1 cellular context compared by ENCODE assay signal in the genomic region with DNA sequence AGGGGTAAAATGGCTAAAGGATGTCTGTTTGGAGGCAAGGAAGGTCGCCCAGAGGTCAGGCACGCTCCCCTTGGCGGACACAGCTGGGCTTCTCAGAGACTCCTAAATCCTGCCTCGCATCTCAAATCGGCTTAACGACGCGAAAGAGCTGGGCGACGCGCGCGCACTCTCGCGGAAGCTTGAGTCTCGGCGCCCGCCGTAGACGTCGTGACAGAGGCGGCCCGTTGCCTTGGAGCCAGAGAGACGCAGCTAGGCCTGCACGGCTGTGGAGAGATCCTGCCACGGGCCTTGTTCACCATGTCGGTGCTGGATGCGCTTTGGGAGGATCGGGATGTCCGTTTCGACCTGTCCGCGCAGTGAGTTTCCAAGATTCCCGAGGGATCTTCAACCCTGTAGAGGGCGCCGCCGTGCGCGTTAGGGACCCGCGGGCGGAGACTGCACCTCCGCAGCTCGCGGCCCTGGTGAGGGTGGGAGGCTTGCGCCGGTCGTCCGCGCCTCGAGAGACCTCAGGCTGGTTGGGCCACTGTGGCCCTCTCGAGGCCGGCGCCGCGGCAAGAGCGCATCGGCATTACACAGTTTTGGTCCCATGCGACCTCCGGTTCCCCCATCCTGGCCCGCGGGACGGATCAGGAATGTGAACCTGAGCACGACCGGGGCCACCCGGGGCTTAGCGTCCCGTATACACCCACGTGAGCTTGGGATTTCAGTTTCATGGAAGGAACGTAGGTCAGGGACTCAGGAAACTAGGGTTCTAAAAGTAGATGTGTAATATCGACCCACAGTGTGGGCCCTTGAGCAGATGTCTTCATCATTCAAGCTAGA.
A peak's percentile ranks its signal among the peaks of the same experiment; 100 is the strongest.
TF ChIP-seq lines count a peak whose summit lies in the region.

A gene (plus strand): TSS at position 238 of the 822 bp plus-strand sequence. CDS start 60 bp downstream, at position 298.

TF ChIP-seq in WTC11, 78 proteins besides CTCF, POLR2A, EP300 and RAD21 (continued from another document):
- peak; percentile 64; the same call in 1 of the 2 replicates for TF ChIP-seq SP1 (CRISPR knock-in tag; conservative IDR thresholded peaks at IDR 0.05)
- TF ChIP-seq ZNF219 (CRISPR knock-in tag; IDR thresholded peaks at IDR 0.05; ENCODE audit: borderline replicate concordance), result no peak
- TF ChIP-seq, protein P1, sequence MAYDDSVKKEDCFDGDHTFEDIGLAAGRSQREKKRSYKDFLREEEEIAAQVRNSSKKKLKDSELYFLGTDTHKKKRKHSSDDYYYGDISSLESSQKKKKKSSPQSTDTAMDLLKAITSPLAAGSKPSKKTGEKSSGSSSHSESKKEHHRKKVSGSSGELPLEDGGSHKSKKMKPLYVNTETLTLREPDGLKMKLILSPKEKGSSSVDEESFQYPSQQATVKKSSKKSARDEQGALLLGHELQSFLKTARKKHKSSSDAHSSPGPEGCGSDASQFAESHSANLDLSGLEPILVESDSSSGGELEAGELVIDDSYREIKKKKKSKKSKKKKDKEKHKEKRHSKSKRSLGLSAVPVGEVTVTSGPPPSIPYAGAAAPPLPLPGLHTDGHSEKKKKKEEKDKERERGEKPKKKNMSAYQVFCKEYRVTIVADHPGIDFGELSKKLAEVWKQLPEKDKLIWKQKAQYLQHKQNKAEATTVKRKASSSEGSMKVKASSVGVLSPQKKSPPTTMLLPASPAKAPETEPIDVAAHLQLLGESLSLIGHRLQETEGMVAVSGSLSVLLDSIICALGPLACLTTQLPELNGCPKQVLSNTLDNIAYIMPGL (CRISPR knock-in tag; IDR thresholded peaks at IDR 0.05), result peak; percentile 88
- TF ChIP-seq, protein P2, sequence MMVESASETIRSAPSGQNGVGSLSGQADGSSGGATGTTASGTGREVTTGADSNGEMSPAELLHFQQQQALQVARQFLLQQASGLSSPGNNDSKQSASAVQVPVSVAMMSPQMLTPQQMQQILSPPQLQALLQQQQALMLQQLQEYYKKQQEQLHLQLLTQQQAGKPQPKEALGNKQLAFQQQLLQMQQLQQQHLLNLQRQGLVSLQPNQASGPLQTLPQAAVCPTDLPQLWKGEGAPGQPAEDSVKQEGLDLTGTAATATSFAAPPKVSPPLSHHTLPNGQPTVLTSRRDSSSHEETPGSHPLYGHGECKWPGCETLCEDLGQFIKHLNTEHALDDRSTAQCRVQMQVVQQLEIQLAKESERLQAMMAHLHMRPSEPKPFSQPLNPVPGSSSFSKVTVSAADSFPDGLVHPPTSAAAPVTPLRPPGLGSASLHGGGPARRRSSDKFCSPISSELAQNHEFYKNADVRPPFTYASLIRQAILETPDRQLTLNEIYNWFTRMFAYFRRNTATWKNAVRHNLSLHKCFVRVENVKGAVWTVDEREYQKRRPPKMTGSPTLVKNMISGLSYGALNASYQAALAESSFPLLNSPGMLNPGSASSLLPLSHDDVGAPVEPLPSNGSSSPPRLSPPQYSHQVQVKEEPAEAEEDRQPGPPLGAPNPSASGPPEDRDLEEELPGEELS (CRISPR knock-in tag; IDR thresholded peaks at IDR 0.05), result peak; percentile 85; the same call in 1 of the 2 replicates
- peak; percentile 74 for TF ChIP-seq KAT7 (CRISPR knock-in tag; IDR thresholded peaks at IDR 0.05; ENCODE audit: borderline replicate concordance)
- TF ChIP-seq FOXP1 (CRISPR knock-in tag; IDR thresholded peaks at IDR 0.05; ENCODE audit: borderline replicate concordance), result peak; percentile 72; the same call in 1 of the 2 replicates
- TF ChIP-seq, protein P3, sequence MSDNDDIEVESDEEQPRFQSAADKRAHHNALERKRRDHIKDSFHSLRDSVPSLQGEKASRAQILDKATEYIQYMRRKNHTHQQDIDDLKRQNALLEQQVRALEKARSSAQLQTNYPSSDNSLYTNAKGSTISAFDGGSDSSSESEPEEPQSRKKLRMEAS (CRISPR knock-in tag; IDR thresholded peaks at IDR 0.05), result peak; percentile 57; the same call in 1 of the 2 replicates
- TF ChIP-seq, protein P4, sequence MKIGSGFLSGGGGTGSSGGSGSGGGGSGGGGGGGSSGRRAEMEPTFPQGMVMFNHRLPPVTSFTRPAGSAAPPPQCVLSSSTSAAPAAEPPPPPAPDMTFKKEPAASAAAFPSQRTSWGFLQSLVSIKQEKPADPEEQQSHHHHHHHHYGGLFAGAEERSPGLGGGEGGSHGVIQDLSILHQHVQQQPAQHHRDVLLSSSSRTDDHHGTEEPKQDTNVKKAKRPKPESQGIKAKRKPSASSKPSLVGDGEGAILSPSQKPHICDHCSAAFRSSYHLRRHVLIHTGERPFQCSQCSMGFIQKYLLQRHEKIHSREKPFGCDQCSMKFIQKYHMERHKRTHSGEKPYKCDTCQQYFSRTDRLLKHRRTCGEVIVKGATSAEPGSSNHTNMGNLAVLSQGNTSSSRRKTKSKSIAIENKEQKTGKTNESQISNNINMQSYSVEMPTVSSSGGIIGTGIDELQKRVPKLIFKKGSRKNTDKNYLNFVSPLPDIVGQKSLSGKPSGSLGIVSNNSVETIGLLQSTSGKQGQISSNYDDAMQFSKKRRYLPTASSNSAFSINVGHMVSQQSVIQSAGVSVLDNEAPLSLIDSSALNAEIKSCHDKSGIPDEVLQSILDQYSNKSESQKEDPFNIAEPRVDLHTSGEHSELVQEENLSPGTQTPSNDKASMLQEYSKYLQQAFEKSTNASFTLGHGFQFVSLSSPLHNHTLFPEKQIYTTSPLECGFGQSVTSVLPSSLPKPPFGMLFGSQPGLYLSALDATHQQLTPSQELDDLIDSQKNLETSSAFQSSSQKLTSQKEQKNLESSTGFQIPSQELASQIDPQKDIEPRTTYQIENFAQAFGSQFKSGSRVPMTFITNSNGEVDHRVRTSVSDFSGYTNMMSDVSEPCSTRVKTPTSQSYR (CRISPR knock-in tag; IDR thresholded peaks at IDR 0.05), result no peak
